ENCODE assay signal across 15 cellular contexts in genomic region chr2:29606105-29606871, GRCh38.
DNase-seq lines count a peak whose midpoint lies in the region; ATAC-seq and TF ChIP-seq lines count a peak whose summit lies in the region.
"Had no signal": no experiment of that assay in that cellular context is flagged by ENCODE, and none has a peak within 500 bp of the region (broad histone marks: within the 10 kb centered on the region; RNA-seq: fewer than 3 reads in every experiment).

No MANE protein-coding gene starts in this region.

- TF ChIP-seq POLR2A in IMR-90 (IDR thresholded peaks at IDR 0.05; ENCODE audit: low read depth, low read length) = no peak

- H3K4me1 Mint-ChIP-seq in T-helper 17 cell = peaks cover 6% of the 10 kb centered on the region
- H3K4me1 Mint-ChIP-seq: activated naive CD4-positive, alpha-beta T cell treated with anti-CD3 and anti-CD28 coated beads, Interleukin-2, amount 50 U/mL, for 24 hours; IgD-negative memory B cell had no signal

- H2BK15ac ChIP-seq in IMR-90 (ENCODE audit: low read depth, low read length) = peak overlapping the region; percentile 98; the same call in 2 of the 3 replicates

- TF ChIP-seq CTCF in IMR-90 (conservative IDR thresholded peaks at IDR 0.05; ENCODE audit: low read depth, low read length) (no peak), astrocyte of the spinal cord (IDR thresholded peaks at IDR 0.05; ENCODE audit: low read depth, low read length) (no peak), kidney epithelial cell (IDR thresholded peaks at IDR 0.05; ENCODE audit: insufficient read depth, low read length, poor library complexity, severe bottlenecking) (no peak)

- BruUV-seq in IMR-90 (replicated peaks; lab: Mats Ljungman, UMichigan) = no TSS peak

- peak overlapping the region; percentile 99 for H2BK20ac ChIP-seq in IMR-90 (ENCODE audit: low read depth, low read length)

- H3K14ac ChIP-seq in IMR-90 (replicated peaks; ENCODE audit: low read depth, low read length) = peak overlapping the region; percentile 98

- peak overlapping the region; percentile 20; the same call in 1 of the 2 replicates for H3K9ac ChIP-seq in IMR-90 (ENCODE audit: low read depth, low read length)

- peak; percentile 80 for DNase-seq in AG08396 (ENCODE audit: low spot score)
- DNase-seq in IMR-90 = peak; percentile 94
- peak; percentile 92 for DNase-seq in astrocyte of the spinal cord (ENCODE audit: low read depth, low spot score)
- peak; percentile 57 for DNase-seq in kidney epithelial cell (ENCODE audit: low read depth)
- no peak for DNase-seq in NAMALWA (ENCODE audit: low spot score)
- DNase-seq in stimulated activated CD8-positive, alpha-beta memory T cell treated with anti-CD3 and anti-CD28 coated beads, Interleukin-4, amount 100 ng/mL, for 48 hours = no peak
- no peak for DNase-seq in activated gamma-delta T cell (lab: John Stamatoyannopoulos, UW)
- no peak for DNase-seq in T-helper 17 cell
- DNase-seq: activated CD4-positive, alpha-beta T cell treated with anti-CD3 and anti-CD28 coated beads, Interleukin-2, amount 50 U/mL, for 1 hour; CD4-positive, alpha-beta T cell; endodermal cell; NCI-H510A; pancreas had no signal

- no peak overlapping the region for H3K4me3 Mint-ChIP-seq in T-helper 17 cell
- H3K4me3 Mint-ChIP-seq: activated naive CD4-positive, alpha-beta T cell treated with anti-CD3 and anti-CD28 coated beads, Interleukin-2, amount 50 U/mL, for 24 hours; CD4-positive, alpha-beta T cell; endodermal cell; IgD-negative memory B cell had no signal

- peak overlapping the region; percentile 95 for H2AK9ac ChIP-seq in IMR-90 (replicated peaks; ENCODE audit: low read depth, low read length, poor library complexity)

- H4K5ac ChIP-seq in IMR-90 (ENCODE audit: low read depth, low read length) = peak overlapping the region; percentile 95; the same call in 1 of the 2 replicates

- POLR2A ChIA-PET in IMR-90 (lab: Charles Lee; ENCODE audit: unreplicated experiment) = no interaction called here

- peak overlapping the region; percentile 97; the same call in 1 of the 2 replicates for H3K23ac ChIP-seq in IMR-90 (ENCODE audit: low read depth, low read length)

- no peaks in the 10 kb centered on the region for H3K79me1 ChIP-seq in IMR-90 (ENCODE audit: low read depth in 1 of 2, low read length in 2 of 2)

- H3K27me3 ChIP-seq in IMR-90 (ENCODE audit: control insufficient read depth, insufficient read depth, low read length) (no peaks in the 10 kb centered on the region), kidney epithelial cell (ENCODE audit: control insufficient read depth, insufficient read depth, low read length) (no peaks in the 10 kb centered on the region)
- H3K27me3 ChIP-seq: pancreas had no signal

- peaks cover 7% of the 10 kb centered on the region; the same call in 1 of the 2 replicates for H3K4me1 ChIP-seq in IMR-90 (ENCODE audit: control insufficient read depth, insufficient read depth, low read length)
- H3K4me1 ChIP-seq: pancreas had no signal

- H3K36me3 Mint-ChIP-seq in T-helper 17 cell (ENCODE audit: low read depth) = no peaks in the 10 kb centered on the region
- H3K36me3 Mint-ChIP-seq: activated naive CD4-positive, alpha-beta T cell treated with anti-CD3 and anti-CD28 coated beads, Interleukin-2, amount 50 U/mL, for 24 hours had no signal

- no peaks in the 10 kb centered on the region for H4K20me1 ChIP-seq in IMR-90 (ENCODE audit: insufficient read depth, low read length)

- intact Hi-C loops in IMR-90 (cut with micrococcal nuclease) = no loop called here

- H3K36me3 ChIP-seq in IMR-90 (ENCODE audit: control insufficient read depth, insufficient read depth, low read length) = no peaks in the 10 kb centered on the region
- H3K36me3 ChIP-seq in kidney epithelial cell (ENCODE audit: control insufficient read depth, insufficient read depth, low read length) = no peaks in the 10 kb centered on the region
- H3K36me3 ChIP-seq: pancreas had no signal

- peak overlapping the region; percentile 91 to 96 for H4K8ac ChIP-seq in IMR-90 (ENCODE audit: low read depth in 2 of 2, low read length in 2 of 2)

- in situ Hi-C loops in IMR-90 (cut with MboI; ENCODE audit: low sequenced_read_pairs) = no loop called here
- in situ Hi-C loops in astrocyte of the spinal cord (cut with HindIII; ENCODE audit: low sequenced_read_pairs) = no loop called here

- no peak overlapping the region for H3K4me3 ChIP-seq in IMR-90 (ENCODE audit: insufficient read depth, low read depth, low read length)
- no peak overlapping the region for H3K4me3 ChIP-seq in astrocyte of the spinal cord (ENCODE audit: low read depth, low read length)
- H3K4me3 ChIP-seq in kidney epithelial cell (ENCODE audit: low read depth, low read length) = no peak overlapping the region
- H3K4me3 ChIP-seq: pancreas had no signal

- TF ChIP-seq RAD21 in IMR-90 (IDR thresholded peaks at IDR 0.05; ENCODE audit: low read length) = no peak; the same call in 1 of the 2 replicates

- CTCF ChIA-PET in IMR-90 (lab: Yijun Ruan, JAX) = no interaction called here

- no peak overlapping the region for H3K27ac Mint-ChIP-seq in T-helper 17 cell
- H3K27ac Mint-ChIP-seq: activated naive CD4-positive, alpha-beta T cell treated with anti-CD3 and anti-CD28 coated beads, Interleukin-2, amount 50 U/mL, for 24 hours; CD4-positive, alpha-beta T cell; endodermal cell; IgD-negative memory B cell had no signal

- peak overlapping the region; percentile 64 for H3K56ac ChIP-seq in IMR-90 (ENCODE audit: extremely low read depth, insufficient read depth, low read length)

- no peaks in the 10 kb centered on the region for H3K9me1 ChIP-seq in IMR-90 (ENCODE audit: insufficient read depth, low read length)

- no peaks in the 10 kb centered on the region for H3K9me3 ChIP-seq in IMR-90 (ENCODE audit: control insufficient read depth, insufficient read depth, low read length)
- no peaks in the 10 kb centered on the region for H3K9me3 ChIP-seq in T-helper 17 cell (ENCODE audit: control insufficient read depth, low read length, poor library complexity, severe bottlenecking)
- H3K9me3 ChIP-seq: pancreas had no signal

- peaks cover 33% of the 10 kb centered on the region for H3K27me3 Mint-ChIP-seq in T-helper 17 cell

- ATAC-seq in IMR-90 (ENCODE audit: low read depth) (peak; percentile 90), T-helper 17 cell (no peak)

- peak overlapping the region; percentile 59 for H2AFZ ChIP-seq in IMR-90 (replicated peaks; ENCODE audit: low read length, poor library complexity)

- H4K91ac ChIP-seq in IMR-90 (ENCODE audit: insufficient read depth, low read depth, low read length) = peak overlapping the region; percentile 95

- peak overlapping the region; percentile 83 for H3K27ac ChIP-seq in IMR-90 (ENCODE audit: insufficient read depth, low read length)
- H3K27ac ChIP-seq: pancreas had no signal

- 38% methylated on average over 1 of the region's 1 CpG; no CpG with 5 or more reads in 1 of the 2 experiments for WGBS in IMR-90 (ENCODE audit: extremely low coverage in 2 of 2, insufficient read length in 1 of 2), 2 experiments

- H3K4ac ChIP-seq in IMR-90 (ENCODE audit: low read depth, low read length) = peak overlapping the region; percentile 99

- dilution Hi-C loops in IMR-90 (cut with HindIII; ENCODE audit: low sequenced_read_pairs, unreplicated experiment) = no loop called here

- H2BK5ac ChIP-seq in IMR-90 (ENCODE audit: low read depth, low read length, poor library complexity, severe bottlenecking) = peak overlapping the region; percentile 94

- H2AK5ac ChIP-seq in IMR-90 (ENCODE audit: low read depth, low read length) = peak overlapping the region; percentile 98; the same call in 1 of the 2 replicates

- H2BK120ac ChIP-seq in IMR-90 (ENCODE audit: low read depth, low read length) = peak overlapping the region; percentile 99

- H3K18ac ChIP-seq in IMR-90 (ENCODE audit: low read depth, low read length) = peak overlapping the region; percentile 96; the same call in 1 of the 2 replicates

- peak overlapping the region; percentile 34; the same call in 1 of the 2 replicates for H3K4me2 ChIP-seq in IMR-90 (ENCODE audit: low read depth, low read length)

TF ChIP-seq in IMR-90, 13 proteins besides CTCF, POLR2A, EP300 and RAD21:
- no peak for TF ChIP-seq RFX5 (IDR thresholded peaks at IDR 0.05; ENCODE audit: low read depth, low read length)
- TF ChIP-seq FOS (IDR thresholded peaks at IDR 0.05; ENCODE audit: low read depth, low read length) = peak; percentile 50; the same call in 1 of the 2 replicates
- TF ChIP-seq CEBPB (IDR thresholded peaks at IDR 0.05; ENCODE audit: low read depth, low read length) = peak; percentile 22; the same call in 1 of the 2 replicates
TF ChIP-seq in IMR-90: peak in this region for 2.

Comparison
In these comparisons a context has a peak if more than half of its experiments do, and no peak if none do; other contexts are left out.
1. DNase-seq: peak in AG08396 (single experiment), IMR-90 (single experiment), astrocyte of the spinal cord (single experiment) and kidney epithelial cell (single experiment); none in NAMALWA (single experiment), stimulated activated CD8-positive, alpha-beta memory T cell treated with anti-CD3 and anti-CD28 coated beads, Interleukin-4, amount 100 ng/mL, for 48 hours (single experiment), activated gamma-delta T cell (single experiment) and T-helper 17 cell (0 of 3).